12 cellular contexts compared by ENCODE assay signal in genomic region chr3:177110308-177111254, GRCh38.
DNase-seq lines count a peak whose midpoint lies in the region; ATAC-seq, FAIRE-seq and TF ChIP-seq lines count a peak whose summit lies in the region.
"Had no signal": no experiment of that assay in that cellular context is flagged by ENCODE, and none has a peak within 500 bp of the region (broad histone marks: within the 10 kb centered on the region; RNA-seq: fewer than 3 reads in every experiment).

No MANE protein-coding gene starts in this region.

- no peaks in the 10 kb centered on the region for H3K27me3 Mint-ChIP-seq in H9 (ENCODE audit: low read depth)
- no peaks in the 10 kb centered on the region for H3K27me3 Mint-ChIP-seq in activated CD8-positive, alpha-beta T cell treated with anti-CD3 and anti-CD28 coated beads, Interleukin-2, amount 10 ng/mL, durations not matched to agents 7 days and 5 days (ENCODE audit: low read depth)
- H3K27me3 Mint-ChIP-seq in naive thymus-derived CD4-positive, alpha-beta T cell, result no peaks in the 10 kb centered on the region
- H3K27me3 Mint-ChIP-seq: dendritic cell treated with granulocyte-macrophage colony-stimulating factor and Interleukin-4, amounts not matched to agents 40 ng/mL and 50 ng/mL, for 4 days had no signal

- no peak overlapping the region for H2BK20ac ChIP-seq in H9 (ENCODE audit: low read depth, low read length, poor library complexity, severe bottlenecking)

- no peak overlapping the region for H2BK15ac ChIP-seq in H9 (ENCODE audit: low read depth, low read length)

- peaks cover 3% of the 10 kb centered on the region for H3K79me1 ChIP-seq in H9 (ENCODE audit: insufficient read depth, low read depth, low read length, poor library complexity, severe bottlenecking)

- H3K9me3 ChIP-seq in H9 (ENCODE audit: control insufficient read depth, low read depth, low read length) (no peaks in the 10 kb centered on the region), tibial nerve (no peaks in the 10 kb centered on the region)
- no peaks in the 10 kb centered on the region for H3K9me3 ChIP-seq in naive thymus-derived CD4-positive, alpha-beta T cell (ENCODE audit: control insufficient read depth in 2 of 3, low read length in 3 of 3)

- H2AFZ ChIP-seq in H9 (ENCODE audit: low read length), result no peak overlapping the region

- no peak overlapping the region for H3K4ac ChIP-seq in H9 (ENCODE audit: low read depth, low read length)

- no peak overlapping the region for H3K9ac ChIP-seq in H9 (ENCODE audit: extremely low read depth, insufficient read length, low read length)

- H3K36me3 Mint-ChIP-seq in H9 (ENCODE audit: insufficient read depth in 1 of 3, low read depth in 3 of 3), result peaks cover 0 to 7% (median 0%) of the 10 kb centered on the region in 3 experiments; a peak in 1 of 7 replicates
- peaks cover 30% of the 10 kb centered on the region for H3K36me3 Mint-ChIP-seq in activated CD8-positive, alpha-beta T cell treated with anti-CD3 and anti-CD28 coated beads, Interleukin-2, amount 10 ng/mL, durations not matched to agents 7 days and 5 days (ENCODE audit: low read depth)
- peaks cover 0 to 11% (median 6%) of the 10 kb centered on the region in 5 donors for H3K36me3 Mint-ChIP-seq in naive thymus-derived CD4-positive, alpha-beta T cell

- no peak overlapping the region for H2AK5ac ChIP-seq in H9 (ENCODE audit: insufficient read length, low read length)

- H3K4me1 ChIP-seq in H9 (ENCODE audit: insufficient read depth, low read length), result peaks cover 5% of the 10 kb centered on the region; the same call in 1 of the 2 replicates
- peaks cover 16 to 33% of the 10 kb centered on the region in 2 donors for H3K4me1 ChIP-seq in naive thymus-derived CD4-positive, alpha-beta T cell (ENCODE audit: control insufficient read depth in 2 of 2, insufficient read depth in 2 of 2, low read length in 2 of 2)
- peaks cover 0 to 61% (median 19%) of the 10 kb centered on the region in 4 donors for H3K4me1 ChIP-seq in tibial nerve

- intact Hi-C loops in naive thymus-derived CD4-positive, alpha-beta T cell (cut with micrococcal nuclease), result loop anchor here in 1 of 2 donors (1.0 to 10.0 kb wide), 3 partner anchors 8 to 1214 kb away; no protein-coding TSS in a partner anchor

- CTCF ChIA-PET in activated CD8-positive, alpha-beta T cell treated with anti-CD3 and anti-CD28 coated beads, Interleukin-2, amount 10 ng/mL, durations not matched to agents 7 days and 5 days (lab: Charles Lee), result interaction anchor here (1.0 to 1.5 kb wide), 5 partner anchors 11 to 60 kb away, joined by 3 to 6 read pairs (median 3); no protein-coding TSS in a partner anchor
- CTCF ChIA-PET in naive thymus-derived CD4-positive, alpha-beta T cell (lab: Charles Lee), result interaction anchor here (0.7 kb wide), 1 partner anchor 21 kb away, joined by 3 read pairs; no protein-coding TSS in a partner anchor
- CTCF ChIA-PET in GM10248 (lab: Yijun Ruan, JAX), result interaction anchor here (0.9 to 1.7 kb wide), 7 partner anchors 10 to 59 kb away, joined by 3 to 6 read pairs (median 3); no protein-coding TSS in a partner anchor

- no peak overlapping the region for H3K56ac ChIP-seq in H9 (ENCODE audit: insufficient read length, low read depth, low read length)

- no peak overlapping the region for H2BK120ac ChIP-seq in H9 (ENCODE audit: low read depth, low read length, poor library complexity, severe bottlenecking)

- no peak overlapping the region for H3K14ac ChIP-seq in H9 (ENCODE audit: insufficient read depth, low read length)

- H3K4me3 ChIP-seq in naive thymus-derived CD4-positive, alpha-beta T cell (ENCODE audit: low read length), result no peak overlapping the region
- no peak overlapping the region for H3K4me3 ChIP-seq in tibial nerve

- no peak overlapping the region for H2BK12ac ChIP-seq in H9 (ENCODE audit: insufficient read length, low read depth, low read length)

- no peaks in the 10 kb centered on the region for H3K27me3 ChIP-seq in H9 (ENCODE audit: insufficient read depth, low read length)
- H3K27me3 ChIP-seq in naive thymus-derived CD4-positive, alpha-beta T cell (ENCODE audit: control insufficient read depth in 2 of 2, insufficient read depth in 2 of 2, low read length in 2 of 2), result no peaks in the 10 kb centered on the region
- H3K27me3 ChIP-seq in tibial nerve, result no peaks in the 10 kb centered on the region

- H3K18ac ChIP-seq in H9 (ENCODE audit: insufficient read length, low read depth, low read length), result no peak overlapping the region

- no peak overlapping the region for H4K91ac ChIP-seq in H9 (ENCODE audit: insufficient read length, low read depth, low read length)

- peaks cover 48% of the 10 kb centered on the region for H3K79me2 ChIP-seq in H9 (ENCODE audit: insufficient read depth, low read length)

- H2BK5ac ChIP-seq in H9 (ENCODE audit: insufficient read length, low read length), result no peak overlapping the region

- peaks cover 48 to 65% of the 10 kb centered on the region in 2 experiments for H3K4me1 Mint-ChIP-seq in H9
- peaks cover 50% of the 10 kb centered on the region for H3K4me1 Mint-ChIP-seq in activated CD8-positive, alpha-beta T cell treated with anti-CD3 and anti-CD28 coated beads, Interleukin-2, amount 10 ng/mL, durations not matched to agents 7 days and 5 days (ENCODE audit: low read depth)
- H3K4me1 Mint-ChIP-seq in naive thymus-derived CD4-positive, alpha-beta T cell, result peaks cover 44 to 89% (median 77%) of the 10 kb centered on the region in 7 donors

- H3K9me3 Mint-ChIP-seq in H9, result no peaks in the 10 kb centered on the region
- no peaks in the 10 kb centered on the region for H3K9me3 Mint-ChIP-seq in activated CD8-positive, alpha-beta T cell treated with anti-CD3 and anti-CD28 coated beads, Interleukin-2, amount 10 ng/mL, durations not matched to agents 7 days and 5 days (ENCODE audit: insufficient read depth)
- H3K9me3 Mint-ChIP-seq in naive thymus-derived CD4-positive, alpha-beta T cell, result peaks cover 0 to 4% (median 0%) of the 10 kb centered on the region in 11 donors
- H3K9me3 Mint-ChIP-seq: dendritic cell treated with granulocyte-macrophage colony-stimulating factor and Interleukin-4, amounts not matched to agents 40 ng/mL and 50 ng/mL, for 4 days had no signal

- H3T11ph ChIP-seq in H9 (ENCODE audit: low read length), result no peak overlapping the region

- POLR2A ChIA-PET in activated CD8-positive, alpha-beta T cell treated with anti-CD3 and anti-CD28 coated beads, Interleukin-2, amount 10 ng/mL, durations not matched to agents 7 days and 5 days (lab: Charles Lee), result interaction anchor here (1.7 kb wide), 1 partner anchor 22 kb away, joined by 4 read pairs; no protein-coding TSS in a partner anchor
- POLR2A ChIA-PET in naive thymus-derived CD4-positive, alpha-beta T cell (lab: Charles Lee), result interaction anchor here (0.6 to 2.3 kb wide), 5 partner anchors 29 to 497 kb away, joined by 3 to 13 read pairs (median 4); partner anchors contain the start of gene TBL1XR1
- POLR2A ChIA-PET in GM10248 (lab: Yijun Ruan, JAX), result no interaction called here

- H3K23ac ChIP-seq in H9 (ENCODE audit: insufficient read length, low read depth, low read length), result no peak overlapping the region

- H3K27ac ChIP-seq in H9 (ENCODE audit: insufficient read length, low read depth, low read length), result no peak overlapping the region
- H3K27ac ChIP-seq in naive thymus-derived CD4-positive, alpha-beta T cell (ENCODE audit: low read depth, low read length), result peak overlapping the region; percentile 60
- H3K27ac ChIP-seq in tibial nerve, result no peak overlapping the region

- H3K4me2 ChIP-seq in H9 (ENCODE audit: insufficient read depth, insufficient read length, low read length), result no peak overlapping the region

- no peak for FAIRE-seq in frontal cortex (lab: Jason Lieb, UNC)

- H4K20me1 ChIP-seq in H9 (ENCODE audit: control insufficient read depth, insufficient read depth, insufficient read length), result no peaks in the 10 kb centered on the region

- ATAC-seq in activated CD8-positive, alpha-beta T cell treated with anti-CD3 and anti-CD28 coated beads, Interleukin-2, amount 10 ng/mL, durations not matched to agents 7 days and 5 days, result peak; percentile 28
- ATAC-seq in naive thymus-derived CD4-positive, alpha-beta T cell, result peak; percentile 11

- no peak for TF ChIP-seq EP300 in tibial nerve (IDR thresholded peaks at IDR 0.05)

- no peak for TF ChIP-seq POLR2A in tibial nerve (IDR thresholded peaks at IDR 0.05)

- H3K27ac Mint-ChIP-seq in H9, result peak overlapping the region; percentile 55 to 83 (median 62)
- H3K27ac Mint-ChIP-seq in activated CD8-positive, alpha-beta T cell treated with anti-CD3 and anti-CD28 coated beads, Interleukin-2, amount 10 ng/mL, durations not matched to agents 7 days and 5 days, result peak overlapping the region; percentile 8
- H3K27ac Mint-ChIP-seq in naive thymus-derived CD4-positive, alpha-beta T cell, result peak overlapping the region in 8 of 9 donors; percentile 84 to 95 (median 89)
- H3K27ac Mint-ChIP-seq: dendritic cell treated with granulocyte-macrophage colony-stimulating factor and Interleukin-4, amounts not matched to agents 40 ng/mL and 50 ng/mL, for 4 days had no signal

- DNase-seq in COLO668 (lab: John Stamatoyannopoulos, UW; ENCODE audit: unreplicated experiment) (peak; percentile 34), H9 (no peak), tibial nerve (ENCODE audit: low spot score in 2 of 2) (no peak), GM10248 (ENCODE audit: extremely low spot score) (no peak), frontal cortex (ENCODE audit: low spot score in 2 of 2) (no peak)
- DNase-seq in activated CD8-positive, alpha-beta T cell treated with anti-CD3 and anti-CD28 coated beads, Interleukin-2, amount 10 ng/mL, durations not matched to agents 7 days and 5 days, result no peak
- DNase-seq in naive thymus-derived CD4-positive, alpha-beta T cell, result peak in 1 of 9 donors; percentile 4
- DNase-seq: DMS79 treated with DMSO at 0.1 percent for 48 hours, HCEC 1CT, head of caudate nucleus, mesendoderm had no signal

- no peaks in the 10 kb centered on the region for H3K23me2 ChIP-seq in H9 (ENCODE audit: insufficient read length, low read depth, low read length, poor library complexity, severe bottlenecking)

- no peak overlapping the region for H4K8ac ChIP-seq in H9 (replicated peaks; ENCODE audit: insufficient read length, low read depth, low read length)

- H4K5ac ChIP-seq in H9 (ENCODE audit: insufficient read length, low read depth, low read length), result no peak overlapping the region

- WGBS in H9 (ENCODE audit: extremely low coverage, insufficient read length, low lambda C conversion rate), result 100% methylated on average over 1 of the region's 6 CpGs
- WGBS in tibial nerve, 2 donors, result 79 to 87% methylated on average over 6 of the region's 6 CpGs

- H3K4me3 Mint-ChIP-seq in H9, result no peak overlapping the region
- no peak overlapping the region for H3K4me3 Mint-ChIP-seq in activated CD8-positive, alpha-beta T cell treated with anti-CD3 and anti-CD28 coated beads, Interleukin-2, amount 10 ng/mL, durations not matched to agents 7 days and 5 days
- peak overlapping the region; percentile 3 to 79 (median 60) for H3K4me3 Mint-ChIP-seq in naive thymus-derived CD4-positive, alpha-beta T cell
- H3K4me3 Mint-ChIP-seq: dendritic cell treated with granulocyte-macrophage colony-stimulating factor and Interleukin-4, amounts not matched to agents 40 ng/mL and 50 ng/mL, for 4 days had no signal

- H3K36me3 ChIP-seq in naive thymus-derived CD4-positive, alpha-beta T cell (ENCODE audit: control insufficient read depth in 2 of 3, insufficient read depth in 3 of 3, low read length in 3 of 3), result no peaks in the 10 kb centered on the region
- no peaks in the 10 kb centered on the region for H3K36me3 ChIP-seq in tibial nerve

- TF ChIP-seq CTCF in H9 (conservative IDR thresholded peaks at IDR 0.05) (no peak), tibial nerve (IDR thresholded peaks at IDR 0.05) (no peak), GM10248 (IDR thresholded peaks at IDR 0.05; ENCODE audit: control extremely low read depth, extremely low read depth, low read depth, missing control alignments) (no peak)

Comparison
In these comparisons a context has a peak if more than half of its experiments do, and no peak if none do; other contexts are left out.
1. H3K27ac Mint-ChIP-seq: peak in every context shown above with its lines; median percentile 89 in naive thymus-derived CD4-positive, alpha-beta T cell; 62 in H9; 8 in activated CD8-positive, alpha-beta T cell treated with anti-CD3 and anti-CD28 coated beads, Interleukin-2, amount 10 ng/mL, durations not matched to agents 7 days and 5 days.
2. H3K4me3 Mint-ChIP-seq: peak in naive thymus-derived CD4-positive, alpha-beta T cell (10 of 10); none in H9 (0 of 2) and activated CD8-positive, alpha-beta T cell treated with anti-CD3 and anti-CD28 coated beads, Interleukin-2, amount 10 ng/mL, durations not matched to agents 7 days and 5 days (single experiment).